ENCODE assay signal across 10 cellular contexts in the genomic region with DNA sequence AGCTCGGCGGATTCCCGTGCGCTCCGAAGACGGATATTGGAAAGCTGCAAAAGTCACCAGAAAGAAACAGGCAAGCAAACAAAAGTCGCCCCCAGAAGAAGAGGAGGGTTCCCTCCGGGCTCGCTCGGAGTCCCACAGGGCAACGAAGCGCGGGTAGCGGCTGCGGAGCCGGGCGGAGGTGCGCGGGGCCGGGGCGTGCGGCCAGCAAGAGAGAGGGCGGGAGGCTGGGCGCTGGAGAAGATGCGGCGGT. TPM values are rescaled to one million over a fixed set of nuclear protein-coding genes. Genes with fewer than 3 reads are reported as not detected.
A peak's percentile ranks its signal among the peaks of the same experiment; 100 is the strongest.
DNase-seq lines count a peak whose midpoint lies in the region; ATAC-seq, FAIRE-seq and TF ChIP-seq lines count a peak whose summit lies in the region.
"Had no signal": no experiment of that assay in that cellular context is flagged by ENCODE, and none has a peak within 500 bp of the region (broad histone marks: within the 10 kb centered on the region; RNA-seq: fewer than 3 reads in every experiment).

A gene (minus strand): TSS at position 247 of the 250 bp plus-strand sequence. CDS start 642 bp downstream, outside the sequence.

- POLR2A ChIA-PET in endothelial cell of umbilical vein (lab: Charles Lee), result no interaction called here

- peaks cover 5% of the 10 kb centered on the region for H3K4me1 Mint-ChIP-seq in activated naive CD8-positive, alpha-beta T cell (ENCODE audit: low read depth)
- peaks cover 1% of the 10 kb centered on the region for H3K4me1 Mint-ChIP-seq in activated naive CD8-positive, alpha-beta T cell treated with anti-CD3 and anti-CD28 coated beads, Interleukin-2, amount 50 U/mL, for 24 hours
- H3K4me1 Mint-ChIP-seq in naive B cell, result peaks cover 0 to 7% (median 2%) of the 10 kb centered on the region in 3 donors
- H3K4me1 Mint-ChIP-seq: activated CD8-positive, alpha-beta memory T cell treated with anti-CD3 and anti-CD28 coated beads, Interleukin-2, amount 10 ng/mL, durations not matched to agents 7 days and 5 days had no signal

- peaks cover 2% of the 10 kb centered on the region for H3K4me1 ChIP-seq in endothelial cell of umbilical vein (ENCODE audit: control insufficient read depth, extremely low read depth, insufficient read depth, low read length)
- H3K4me1 ChIP-seq in aorta (ENCODE audit: control insufficient read depth in 1 of 2, insufficient read depth in 2 of 2, low read length in 2 of 2), result no peaks in the 10 kb centered on the region

- dilution Hi-C loops in endothelial cell of umbilical vein (cut with MboI; ENCODE audit: extremely low pct_ligation_motif_present, low sequenced_read_pairs), result no loop called here

- H3K27ac Mint-ChIP-seq in activated naive CD8-positive, alpha-beta T cell, result no peak within 1 kb of the TSS
- no peak within 1 kb of the TSS for H3K27ac Mint-ChIP-seq in activated naive CD8-positive, alpha-beta T cell treated with anti-CD3 and anti-CD28 coated beads, Interleukin-2, amount 50 U/mL, for 24 hours
- peak within 1 kb of the TSS in 2 of 6 donors; percentile 26 to 67 for H3K27ac Mint-ChIP-seq in naive B cell
- H3K27ac Mint-ChIP-seq: activated CD8-positive, alpha-beta memory T cell treated with anti-CD3 and anti-CD28 coated beads, Interleukin-2, amount 10 ng/mL, durations not matched to agents 7 days and 5 days had no signal

- no peaks in the 10 kb centered on the region for H3K36me3 ChIP-seq in endothelial cell of umbilical vein (ENCODE audit: control insufficient read depth in 2 of 2, extremely low read depth in 1 of 2, insufficient read depth in 2 of 2, low read length in 2 of 2)
- no peaks in the 10 kb centered on the region for H3K36me3 ChIP-seq in aorta (ENCODE audit: control insufficient read depth in 1 of 2, insufficient read depth in 2 of 2, low read length in 1 of 2)

- WGBS in aorta, 2 donors, result 0 to 1% methylated on average over 26 of the region's 26 CpGs

- H3K27ac ChIP-seq in endothelial cell of umbilical vein (ENCODE audit: insufficient read depth, low read depth, low read length) (peak within 1 kb of the TSS; percentile 53), aorta (ENCODE audit: low read depth in 1 of 2, low read length in 2 of 2) (no peak within 1 kb of the TSS)

- no peaks in the 10 kb centered on the region for H4K20me1 ChIP-seq in endothelial cell of umbilical vein (replicated peaks; ENCODE audit: control insufficient read depth, extremely low read depth, insufficient read depth, low read length)

- H3K27me3 ChIP-seq in endothelial cell of umbilical vein (ENCODE audit: control insufficient read depth in 2 of 2, insufficient read depth in 2 of 2, low read length in 2 of 2), result no peaks in the 10 kb centered on the region
- H3K27me3 ChIP-seq in aorta (ENCODE audit: control insufficient read depth in 1 of 2, insufficient read depth in 2 of 2, low read length in 1 of 2), result no peaks in the 10 kb centered on the region

- no peaks in the 10 kb centered on the region for H3K9me3 Mint-ChIP-seq in activated naive CD8-positive, alpha-beta T cell (ENCODE audit: low read depth)
- no peaks in the 10 kb centered on the region for H3K9me3 Mint-ChIP-seq in activated naive CD8-positive, alpha-beta T cell treated with anti-CD3 and anti-CD28 coated beads, Interleukin-2, amount 50 U/mL, for 24 hours
- H3K9me3 Mint-ChIP-seq in naive B cell, result peaks cover 0 to 14% (median 2%) of the 10 kb centered on the region in 7 donors

- TF ChIP-seq CTCF in endothelial cell of umbilical vein (IDR thresholded peaks at IDR 0.05; ENCODE audit: extremely low read depth in 1 of 2, insufficient read depth in 1 of 2, low read depth in 1 of 2, low read length in 2 of 2), result no peak

- CTCF ChIA-PET in endothelial cell of umbilical vein (lab: Charles Lee), result interaction anchor here (1.9 to 3.5 kb wide), 2 partner anchors 137 to 306 kb away, joined by 5 to 24 read pairs; no protein-coding TSS in a partner anchor

- H3K4me3 ChIP-seq in endothelial cell of umbilical vein (replicated peaks in 1 of 3; ENCODE audit: insufficient read depth in 1 of 3, low read depth in 1 of 3, low read length in 3 of 3) (peak within 1 kb of the TSS; percentile 65 to 96 (median 78)), aorta (ENCODE audit: low read length in 2 of 2) (peak within 1 kb of the TSS; percentile 20 to 47)

- H3K36me3 Mint-ChIP-seq in activated naive CD8-positive, alpha-beta T cell, result no peaks in the 10 kb centered on the region
- H3K36me3 Mint-ChIP-seq in activated naive CD8-positive, alpha-beta T cell treated with anti-CD3 and anti-CD28 coated beads, Interleukin-2, amount 50 U/mL, for 24 hours (ENCODE audit: low read depth), result no peaks in the 10 kb centered on the region
- H3K36me3 Mint-ChIP-seq in naive B cell, result peaks cover 0 to 6% of the 10 kb centered on the region in 2 donors

- ATAC-seq in activated naive CD8-positive, alpha-beta T cell treated with anti-CD3 and anti-CD28 coated beads, Interleukin-2, amount 50 U/mL, for 24 hours, result no peak
- ATAC-seq in naive B cell (ENCODE audit: low read depth in 2 of 2) (no peak), aorta (ENCODE audit: low FRiP score) (no peak), GM21786 (IDR thresholded peaks at IDR 0.05; ENCODE audit: unreplicated experiment) (no peak), GM19455 (IDR thresholded peaks at IDR 0.05; ENCODE audit: unreplicated experiment) (no peak)
- ATAC-seq: activated CD8-positive, alpha-beta memory T cell treated with anti-CD3 and anti-CD28 coated beads, Interleukin-2, amount 10 ng/mL, durations not matched to agents 7 days and 5 days had no signal

- H3K4me3 Mint-ChIP-seq in activated naive CD8-positive, alpha-beta T cell, result peak within 1 kb of the TSS; percentile 11
- H3K4me3 Mint-ChIP-seq in activated naive CD8-positive, alpha-beta T cell treated with anti-CD3 and anti-CD28 coated beads, Interleukin-2, amount 50 U/mL, for 24 hours, result no peak within 1 kb of the TSS
- peak within 1 kb of the TSS in 6 of 8 donors; percentile 21 to 47 (median 26) for H3K4me3 Mint-ChIP-seq in naive B cell
- H3K4me3 Mint-ChIP-seq: activated CD8-positive, alpha-beta memory T cell treated with anti-CD3 and anti-CD28 coated beads, Interleukin-2, amount 10 ng/mL, durations not matched to agents 7 days and 5 days had no signal

- H3K27me3 Mint-ChIP-seq in activated naive CD8-positive, alpha-beta T cell, result peaks cover 27% of the 10 kb centered on the region
- H3K27me3 Mint-ChIP-seq in activated naive CD8-positive, alpha-beta T cell treated with anti-CD3 and anti-CD28 coated beads, Interleukin-2, amount 50 U/mL, for 24 hours, result peaks cover 34% of the 10 kb centered on the region
- peaks cover 34 to 48% (median 48%) of the 10 kb centered on the region in 3 donors for H3K27me3 Mint-ChIP-seq in naive B cell

- TF ChIP-seq POLR2A in endothelial cell of umbilical vein (IDR thresholded peaks at IDR 0.05; ENCODE audit: low read depth, low read length), result peak; percentile 20

- peak within 1 kb of the TSS; percentile 64 for H3K9ac ChIP-seq in endothelial cell of umbilical vein (replicated peaks; ENCODE audit: extremely low read depth, insufficient read depth, low read length)

- peak within 1 kb of the TSS; percentile 98 for H2AFZ ChIP-seq in endothelial cell of umbilical vein (ENCODE audit: low read depth, low read length)

- H3K9me1 ChIP-seq in endothelial cell of umbilical vein (replicated peaks; ENCODE audit: control insufficient read depth, extremely low read depth, insufficient read depth, low read length), result no peaks in the 10 kb centered on the region

- H3K9me3 ChIP-seq in endothelial cell of umbilical vein (replicated peaks; ENCODE audit: control insufficient read depth, insufficient read depth, low read length) (no peaks in the 10 kb centered on the region), aorta (ENCODE audit: control insufficient read depth, low read length) (no peaks in the 10 kb centered on the region)

- DNase-seq in activated naive CD8-positive, alpha-beta T cell treated with anti-CD3 and anti-CD28 coated beads, Interleukin-2, amount 50 U/mL, for 24 hours, result no peak
- no peak for DNase-seq in endothelial cell of umbilical vein (ENCODE audit: low read depth, low spot score)
- DNase-seq in naive B cell, result no peak
- no peak for DNase-seq in aorta
- DNase-seq in GM19240 (ENCODE audit: insufficient read length, low spot score), result no peak
- DNase-seq: activated CD8-positive, alpha-beta memory T cell treated with anti-CD3 and anti-CD28 coated beads, Interleukin-2, amount 10 ng/mL, durations not matched to agents 7 days and 5 days; AML-193 had no signal

- no peak for FAIRE-seq in endothelial cell of umbilical vein (lab: Jason Lieb, UNC)

- H3K79me2 ChIP-seq in endothelial cell of umbilical vein (ENCODE audit: control insufficient read depth, insufficient read depth, low read length), result no peaks in the 10 kb centered on the region

- intact Hi-C loops in endothelial cell of umbilical vein (cut with micrococcal nuclease) (loop anchor here (1.0 to 5.0 kb wide), 8 partner anchors 111 to 665 kb away; a partner anchor contains a TSS), aorta (cut with DNase I) (no loop called here)

- H3K4me2 ChIP-seq in endothelial cell of umbilical vein (ENCODE audit: insufficient read depth, low read length), result peak within 1 kb of the TSS; percentile 81

- BruUV-seq in endothelial cell of umbilical vein (replicated peaks; lab: Mats Ljungman, UMichigan), result no TSS peak

TF ChIP-seq in endothelial cell of umbilical vein, 7 proteins besides CTCF, POLR2A, EP300 and RAD21:
- TF ChIP-seq POLR2AphosphoS5 (IDR thresholded peaks at IDR 0.05; ENCODE audit: insufficient read depth, low read depth, low read length) (peak; percentile 50), GATA2 (IDR thresholded peaks at IDR 0.05; ENCODE audit: insufficient read depth, insufficient read length, low read depth, low read length) (no peak)
TF ChIP-seq in endothelial cell of umbilical vein: peak in this region for 1.

RNA-seq across cellular contexts. Expression of the gene that starts here (rescaled TPM):
- total RNA-seq in endothelial cell of umbilical vein (57.4 and 61.6 TPM in 2 replicates), aorta (1 to 10 TPM in 1 of 2 donors, under 1 TPM in 1; 0.84 to 1.5 TPM)
- polyA plus RNA-seq in endothelial cell of umbilical vein (17.2 and 21.8 TPM in 2 replicates), naive B cell (ENCODE audit: low read depth in 6 of 6) (under 1 TPM in 1 of 6 donors, not detected in 5; 0.13 TPM), aorta (under 1 TPM in 1 of 2 donors, not detected in 1; 0.25 TPM)
- polyA plus RNA-seq in endothelial cell of umbilical vein (2011; cell fraction: cytosol; rRNA removed), result 19.6 and 19.9 TPM in 2 replicates
- polyA plus RNA-seq in endothelial cell of umbilical vein (2011; cell fraction: nucleus; rRNA removed), result 33.1 and 34.1 TPM in 2 replicates
- polyA plus RNA-seq in endothelial cell of umbilical vein (2012), result 22.3 and 62.4 TPM in 2 replicates
- 151 and 160 TPM in 2 replicates for polyA minus RNA-seq in endothelial cell of umbilical vein
- 16.5 TPM for polyA minus RNA-seq in endothelial cell of umbilical vein (2011; cell fraction: cytosol; rRNA and poly(A)+ RNA removed)
- 90.2 and 111 TPM in 2 replicates for polyA minus RNA-seq in endothelial cell of umbilical vein (2011; cell fraction: nucleus; rRNA and poly(A)+ RNA removed)
- total RNA-seq: activated CD8-positive, alpha-beta memory T cell treated with anti-CD3 and anti-CD28 coated beads, Interleukin-2, amount 10 ng/mL, durations not matched to agents 7 days and 5 days had no signal

Comparison
In these comparisons a context has a peak if more than half of its experiments do, and no peak if none do; other contexts are left out.
1. RNA of the gene that starts here (total RNA-seq): 57.4 to 61.6 TPM in endothelial cell of umbilical vein; 0.84 to 1.5 TPM in aorta; every median in the first group is over 10 times any median in the second.
2. RNA of the gene that starts here (polyA plus RNA-seq): 17.2 to 62.4 TPM in endothelial cell of umbilical vein; 0.25 TPM in aorta and 0.13 TPM in naive B cell; every median in the first group is over 10 times any median in the second.